In genomic region chr20:61163027-61163426, GRCh38 we compare ENCODE assay signal across 15 cellular contexts.
A peak's percentile ranks its signal among the peaks of the same experiment; 100 is the strongest.
DNase-seq lines count a peak whose midpoint lies in the region; ATAC-seq and TF ChIP-seq lines count a peak whose summit lies in the region.
"Had no signal": no experiment of that assay in that cellular context is flagged by ENCODE, and none has a peak within 500 bp of the region (broad histone marks: within the 10 kb centered on the region; RNA-seq: fewer than 3 reads in every experiment).

No MANE protein-coding gene starts in this region.

- TF ChIP-seq CTCF in RWPE2 (IDR thresholded peaks at IDR 0.05; ENCODE audit: poor library complexity, severe bottlenecking) = no peak
- no peak for TF ChIP-seq CTCF in thyroid gland (IDR thresholded peaks at IDR 0.05)

- no peak for ATAC-seq in RWPE2 (ENCODE audit: low read depth)

- H3K4ac ChIP-seq in neuronal stem cell (ENCODE audit: low read length) = no peak overlapping the region

- no peak overlapping the region for H2BK120ac ChIP-seq in neuronal stem cell (ENCODE audit: low read depth, low read length)

- H3K27me3 ChIP-seq in RWPE2 (ENCODE audit: insufficient read depth, poor library complexity, severe bottlenecking) (no peaks in the 10 kb centered on the region), neuronal stem cell (ENCODE audit: control insufficient read depth in 3 of 3, insufficient read depth in 3 of 3, low read depth in 1 of 3, low read length in 3 of 3) (no peaks in the 10 kb centered on the region), thyroid gland (no peaks in the 10 kb centered on the region)

- no peaks in the 10 kb centered on the region for H3K9me3 ChIP-seq in RWPE2 (ENCODE audit: severe bottlenecking)
- peaks cover 0 to 2% of the 10 kb centered on the region in 2 donors for H3K9me3 ChIP-seq in neuronal stem cell (replicated peaks in 1 of 2; ENCODE audit: control insufficient read depth in 2 of 2, insufficient read depth in 1 of 2, low read depth in 1 of 2, low read length in 2 of 2)
- H3K9me3 ChIP-seq in thyroid gland = no peaks in the 10 kb centered on the region

- no peaks in the 10 kb centered on the region for H3K36me3 ChIP-seq in RWPE2 (ENCODE audit: low read depth)
- no peaks in the 10 kb centered on the region for H3K36me3 ChIP-seq in neuronal stem cell (replicated peaks in 1 of 2; ENCODE audit: control insufficient read depth in 2 of 2, insufficient read depth in 2 of 2, low read length in 2 of 2)
- H3K36me3 ChIP-seq in thyroid gland = no peaks in the 10 kb centered on the region

- no CpG with 5 or more reads among the region's 8 CpGs for WGBS in neuronal stem cell (ENCODE audit: extremely low coverage in 2 of 2, insufficient read length in 2 of 2, insufficient replicate concordance in 1 of 2), 2 donors
- WGBS in thyroid gland, 2 donors = 75 to 80% methylated on average over 8 of the region's 8 CpGs

- H3K4me1 ChIP-seq in RWPE2 (ENCODE audit: insufficient read depth, poor library complexity, severe bottlenecking) (peaks cover 17% of the 10 kb centered on the region), neuronal stem cell (ENCODE audit: control insufficient read depth in 2 of 2, insufficient read depth in 1 of 2, low read depth in 1 of 2, low read length in 2 of 2) (no peaks in the 10 kb centered on the region), thyroid gland (no peaks in the 10 kb centered on the region)

- no peak for TF ChIP-seq POLR2A in thyroid gland (IDR thresholded peaks at IDR 0.05)

- H4K91ac ChIP-seq in neuronal stem cell (ENCODE audit: low read depth, low read length, poor library complexity) = no peak overlapping the region

- H3K27ac ChIP-seq in RWPE2 (ENCODE audit: poor library complexity, severe bottlenecking) = no peak overlapping the region
- H3K27ac ChIP-seq in neuronal stem cell (replicated peaks; ENCODE audit: low read length) = no peak overlapping the region
- no peak overlapping the region for H3K27ac ChIP-seq in thyroid gland
- H3K27ac ChIP-seq: GM23248 had no signal

- H2BK12ac ChIP-seq in neuronal stem cell (ENCODE audit: low read length) = no peak overlapping the region

- H3K79me1 ChIP-seq in neuronal stem cell (ENCODE audit: low read depth, low read length) = no peaks in the 10 kb centered on the region

- intact Hi-C loops in thyroid gland (cut with DNase I) = no loop called here

- peak; percentile 49 for DNase-seq in activated CD8-positive, alpha-beta memory T cell treated with anti-CD3 and anti-CD28 coated beads, Interleukin-2, amount 50 U/mL, for 48 hours
- no peak for DNase-seq in activated CD8-positive, alpha-beta memory T cell treated with anti-CD3 and anti-CD28 coated beads, Interleukin-2, amount 50 U/mL, for 4 hours
- peak; percentile 75 for DNase-seq in RWPE2 (ENCODE audit: low spot score)
- DNase-seq in neuronal stem cell (ENCODE audit: low spot score) = no peak
- no peak for DNase-seq in thyroid gland
- no peak for DNase-seq in HuH-7.5 (ENCODE audit: low spot score)
- no peak for DNase-seq in activated CD4-positive, alpha-beta T cell treated with anti-CD3 and anti-CD28 coated beads for 48 hours
- DNase-seq: C1 segment of cervical spinal cord; CD4-positive, CD25-positive, alpha-beta regulatory T cell; COR-L47; DMS 273 treated with DMSO at 0.1 percent for 48 hours; DMS53; GM23248; HCEC 1CT; HFFc6 had no signal

- no peak overlapping the region for H2BK15ac ChIP-seq in neuronal stem cell (ENCODE audit: low read length)

- no peak overlapping the region for H2AFZ ChIP-seq in neuronal stem cell (ENCODE audit: low read length)
- H2AFZ ChIP-seq: GM23248 had no signal

- no peak overlapping the region for H3K23ac ChIP-seq in neuronal stem cell (ENCODE audit: low read depth, low read length, poor library complexity)

- H2BK5ac ChIP-seq in neuronal stem cell (ENCODE audit: low read length) = no peak overlapping the region

- peak overlapping the region; percentile 3 for H3K14ac ChIP-seq in neuronal stem cell (ENCODE audit: low read length)

- H3K4me3 ChIP-seq in RWPE2 (ENCODE audit: severe bottlenecking) (no peak overlapping the region), neuronal stem cell (ENCODE audit: low read length in 2 of 2) (no peak overlapping the region), thyroid gland (replicated peaks in 1 of 3) (no peak overlapping the region)
- H3K4me3 ChIP-seq: GM23248 had no signal

- no peak overlapping the region for H4K8ac ChIP-seq in neuronal stem cell (ENCODE audit: low read depth, low read length)

- H3K18ac ChIP-seq in neuronal stem cell (ENCODE audit: low read length) = no peak overlapping the region

- H3K9ac ChIP-seq in neuronal stem cell (ENCODE audit: low read depth, low read length, poor library complexity) = no peak overlapping the region
- H3K9ac ChIP-seq: GM23248 had no signal

- H3K4me2 ChIP-seq in neuronal stem cell (ENCODE audit: insufficient read depth, low read length, poor library complexity, severe bottlenecking) = no peak overlapping the region

- peak overlapping the region; percentile 8 for H2AK5ac ChIP-seq in neuronal stem cell (ENCODE audit: low read depth, low read length)

Comparison
In these comparisons a context has a peak if more than half of its experiments do, and no peak if none do; other contexts are left out.
1. DNase-seq: peak in activated CD8-positive, alpha-beta memory T cell treated with anti-CD3 and anti-CD28 coated beads, Interleukin-2, amount 50 U/mL, for 48 hours (single experiment) and RWPE2 (single experiment); none in activated CD8-positive, alpha-beta memory T cell treated with anti-CD3 and anti-CD28 coated beads, Interleukin-2, amount 50 U/mL, for 4 hours (single experiment), neuronal stem cell (single experiment), thyroid gland (0 of 2), HuH-7.5 (single experiment) and activated CD4-positive, alpha-beta T cell treated with anti-CD3 and anti-CD28 coated beads for 48 hours (single experiment).